8 cellular contexts compared by ENCODE assay signal in genomic region chr14:50320279-50320678, GRCh38.
DNase-seq lines count a peak whose midpoint lies in the region; ATAC-seq and TF ChIP-seq lines count a peak whose summit lies in the region.

No MANE protein-coding gene starts in this region.

- ATAC-seq in GM21381 (IDR thresholded peaks at IDR 0.05; ENCODE audit: unreplicated experiment) (peak; percentile 32), SK-N-SH treated with all-trans-retinoic acid at 6 μM for 48 hours (peak; percentile 11; the same call in 2 of the 3 replicates)

- peak; percentile 65 for DNase-seq in AG08395 (ENCODE audit: low spot score)
- peak; percentile 84 for DNase-seq in iris pigment epithelial cell (ENCODE audit: low read depth)
- no peak for DNase-seq in amygdala (lab: John Stamatoyannopoulos, UW)
- DNase-seq in NCI-H524 treated with DMSO at 0.1 percent for 48 hours (lab: John Stamatoyannopoulos, UW), result no peak
- DNase-seq in NCI-H1436 treated with DMSO at 0.1 percent for 48 hours (lab: John Stamatoyannopoulos, UW), result no peak
- no peak for DNase-seq in activated T-cell treated with anti-CD3 and anti-CD28 coated beads for 4 hours

TF ChIP-seq in SK-N-SH treated with all-trans-retinoic acid at 6 μM for 48 hours, 23 proteins besides CTCF, POLR2A, EP300 and RAD21:
- TF ChIP-seq GLIS3 (CRISPR knock-in tag; IDR thresholded peaks at IDR 0.05) (no peak), TCF4 (CRISPR knock-in tag; IDR thresholded peaks at IDR 0.05; ENCODE audit: borderline replicate concordance) (no peak), PPARA (CRISPR knock-in tag; IDR thresholded peaks at IDR 0.05; ENCODE audit: borderline replicate concordance) (no peak), BACH2 (CRISPR knock-in tag; IDR thresholded peaks at IDR 0.05; ENCODE audit: borderline replicate concordance) (no peak), ZNF565 (CRISPR knock-in tag; conservative IDR thresholded peaks at IDR 0.05; ENCODE audit: low read depth) (no peak), ZFP3 (CRISPR knock-in tag; IDR thresholded peaks at IDR 0.05) (no peak), SNAI2 (CRISPR knock-in tag; IDR thresholded peaks at IDR 0.05) (no peak), ZC3H10 (CRISPR knock-in tag; IDR thresholded peaks at IDR 0.05) (no peak)
- TF ChIP-seq, protein P1, sequence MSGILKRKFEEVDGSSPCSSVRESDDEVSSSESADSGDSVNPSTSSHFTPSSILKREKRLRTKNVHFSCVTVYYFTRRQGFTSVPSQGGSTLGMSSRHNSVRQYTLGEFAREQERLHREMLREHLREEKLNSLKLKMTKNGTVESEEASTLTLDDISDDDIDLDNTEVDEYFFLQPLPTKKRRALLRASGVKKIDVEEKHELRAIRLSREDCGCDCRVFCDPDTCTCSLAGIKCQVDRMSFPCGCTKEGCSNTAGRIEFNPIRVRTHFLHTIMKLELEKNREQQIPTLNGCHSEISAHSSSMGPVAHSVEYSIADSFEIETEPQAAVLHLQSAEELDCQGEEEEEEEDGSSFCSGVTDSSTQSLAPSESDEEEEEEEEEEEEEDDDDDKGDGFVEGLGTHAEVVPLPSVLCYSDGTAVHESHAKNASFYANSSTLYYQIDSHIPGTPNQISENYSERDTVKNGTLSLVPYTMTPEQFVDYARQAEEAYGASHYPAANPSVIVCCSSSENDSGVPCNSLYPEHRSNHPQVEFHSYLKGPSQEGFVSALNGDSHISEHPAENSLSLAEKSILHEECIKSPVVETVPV (CRISPR knock-in tag; IDR thresholded peaks at IDR 0.05), result no peak
- TF ChIP-seq, protein P2, sequence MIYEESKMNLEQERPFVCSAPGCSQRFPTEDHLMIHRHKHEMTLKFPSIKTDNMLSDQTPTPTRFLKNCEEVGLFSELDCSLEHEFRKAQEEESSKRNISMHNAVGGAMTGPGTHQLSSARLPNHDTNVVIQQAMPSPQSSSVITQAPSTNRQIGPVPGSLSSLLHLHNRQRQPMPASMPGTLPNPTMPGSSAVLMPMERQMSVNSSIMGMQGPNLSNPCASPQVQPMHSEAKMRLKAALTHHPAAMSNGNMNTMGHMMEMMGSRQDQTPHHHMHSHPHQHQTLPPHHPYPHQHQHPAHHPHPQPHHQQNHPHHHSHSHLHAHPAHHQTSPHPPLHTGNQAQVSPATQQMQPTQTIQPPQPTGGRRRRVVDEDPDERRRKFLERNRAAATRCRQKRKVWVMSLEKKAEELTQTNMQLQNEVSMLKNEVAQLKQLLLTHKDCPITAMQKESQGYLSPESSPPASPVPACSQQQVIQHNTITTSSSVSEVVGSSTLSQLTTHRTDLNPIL (CRISPR knock-in tag; IDR thresholded peaks at IDR 0.05; ENCODE audit: low read depth), result no peak
- TF ChIP-seq, protein P3, sequence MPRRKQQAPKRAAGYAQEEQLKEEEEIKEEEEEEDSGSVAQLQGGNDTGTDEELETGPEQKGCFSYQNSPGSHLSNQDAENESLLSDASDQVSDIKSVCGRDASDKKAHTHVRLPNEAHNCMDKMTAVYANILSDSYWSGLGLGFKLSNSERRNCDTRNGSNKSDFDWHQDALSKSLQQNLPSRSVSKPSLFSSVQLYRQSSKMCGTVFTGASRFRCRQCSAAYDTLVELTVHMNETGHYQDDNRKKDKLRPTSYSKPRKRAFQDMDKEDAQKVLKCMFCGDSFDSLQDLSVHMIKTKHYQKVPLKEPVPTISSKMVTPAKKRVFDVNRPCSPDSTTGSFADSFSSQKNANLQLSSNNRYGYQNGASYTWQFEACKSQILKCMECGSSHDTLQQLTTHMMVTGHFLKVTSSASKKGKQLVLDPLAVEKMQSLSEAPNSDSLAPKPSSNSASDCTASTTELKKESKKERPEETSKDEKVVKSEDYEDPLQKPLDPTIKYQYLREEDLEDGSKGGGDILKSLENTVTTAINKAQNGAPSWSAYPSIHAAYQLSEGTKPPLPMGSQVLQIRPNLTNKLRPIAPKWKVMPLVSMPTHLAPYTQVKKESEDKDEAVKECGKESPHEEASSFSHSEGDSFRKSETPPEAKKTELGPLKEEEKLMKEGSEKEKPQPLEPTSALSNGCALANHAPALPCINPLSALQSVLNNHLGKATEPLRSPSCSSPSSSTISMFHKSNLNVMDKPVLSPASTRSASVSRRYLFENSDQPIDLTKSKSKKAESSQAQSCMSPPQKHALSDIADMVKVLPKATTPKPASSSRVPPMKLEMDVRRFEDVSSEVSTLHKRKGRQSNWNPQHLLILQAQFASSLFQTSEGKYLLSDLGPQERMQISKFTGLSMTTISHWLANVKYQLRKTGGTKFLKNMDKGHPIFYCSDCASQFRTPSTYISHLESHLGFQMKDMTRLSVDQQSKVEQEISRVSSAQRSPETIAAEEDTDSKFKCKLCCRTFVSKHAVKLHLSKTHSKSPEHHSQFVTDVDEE (CRISPR knock-in tag; IDR thresholded peaks at IDR 0.05), result no peak

Comparison
In these comparisons a context has a peak if more than half of its experiments do, and no peak if none do; other contexts are left out.
1. DNase-seq: peak in AG08395 (single experiment) and iris pigment epithelial cell (single experiment); none in amygdala (0 of 56), NCI-H524 treated with DMSO at 0.1 percent for 48 hours (single experiment), NCI-H1436 treated with DMSO at 0.1 percent for 48 hours (single experiment) and activated T-cell treated with anti-CD3 and anti-CD28 coated beads for 4 hours (single experiment).